9 cellular contexts compared by ENCODE assay signal in the genomic region with DNA sequence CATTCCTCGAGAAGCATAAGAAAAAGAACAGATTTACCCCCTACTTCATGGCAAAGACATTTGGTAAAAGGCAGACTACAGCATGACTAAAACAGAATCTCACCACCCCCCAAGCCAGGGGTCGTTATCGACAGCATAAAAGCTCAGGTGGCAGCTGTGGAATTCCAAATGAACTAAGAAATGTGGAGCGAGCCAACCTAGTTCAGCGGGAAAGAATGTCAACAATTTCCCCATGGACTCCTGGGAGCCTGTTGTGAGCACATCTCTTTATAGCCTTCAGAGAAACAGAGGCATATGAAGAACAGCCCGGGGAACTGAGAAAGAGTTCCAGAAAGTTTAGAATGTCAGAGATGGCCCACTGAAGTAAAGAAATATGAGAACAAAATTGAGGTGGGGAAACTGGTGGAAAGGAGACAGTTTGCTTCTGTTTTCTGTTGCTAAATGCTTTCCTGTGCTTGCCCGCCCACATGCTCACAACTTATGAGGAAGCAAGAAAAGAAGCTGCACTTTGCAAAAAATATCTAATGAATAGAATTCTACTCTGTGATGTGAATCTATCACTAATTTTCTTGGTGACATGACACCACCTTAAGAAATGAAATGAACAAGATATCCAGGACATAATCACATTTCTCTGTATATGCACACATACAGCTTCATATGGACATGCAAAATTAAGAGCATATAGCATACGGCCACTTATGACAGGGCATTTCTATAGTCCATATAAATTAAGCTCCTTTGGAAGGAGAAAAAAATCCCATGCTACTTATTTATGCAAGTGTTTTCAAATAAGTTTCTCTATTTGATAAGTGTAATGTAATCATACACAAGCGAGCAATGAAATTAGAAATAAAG.
A peak's percentile ranks its signal among the peaks of the same experiment; 100 is the strongest.
DNase-seq lines count a peak whose midpoint lies in the region; ATAC-seq, FAIRE-seq and TF ChIP-seq lines count a peak whose summit lies in the region.
"Had no signal": no experiment of that assay in that cellular context is flagged by ENCODE, and none has a peak within 500 bp of the region (broad histone marks: within the 10 kb centered on the region; RNA-seq: fewer than 3 reads in every experiment).

No MANE protein-coding gene starts in this region.

- FAIRE-seq in RCC 7860 (lab: Jason Lieb, UNC): peak; percentile 72

- H3K4me3 ChIP-seq in fibroblast of villous mesenchyme (ENCODE audit: low read depth, low read length) (no peak overlapping the region), prostate gland (no peak overlapping the region)

- TF ChIP-seq CTCF in fibroblast of villous mesenchyme (IDR thresholded peaks at IDR 0.05; ENCODE audit: insufficient read depth, low read depth, low read length): no peak
- TF ChIP-seq CTCF in prostate gland (IDR thresholded peaks at IDR 0.05): no peak

- ATAC-seq in GM21529 (IDR thresholded peaks at IDR 0.05; ENCODE audit: unreplicated experiment): no peak
- ATAC-seq: T-cell had no signal

- no peaks in the 10 kb centered on the region for H3K36me3 ChIP-seq in prostate gland

- WGBS in prostate gland: 28% methylated on average over 9 of the region's 9 CpGs

- TF ChIP-seq POLR2A in prostate gland (IDR thresholded peaks at IDR 0.05): no peak

- no peaks in the 10 kb centered on the region for H3K4me1 ChIP-seq in prostate gland (replicated peaks)

- H3K27me3 ChIP-seq in prostate gland (replicated peaks; ENCODE audit: insufficient read depth): no peaks in the 10 kb centered on the region

- H3K9me3 ChIP-seq in prostate gland: no peaks in the 10 kb centered on the region

- DNase-seq in ELR (ENCODE audit: low read depth) (peak; percentile 72), RCC 7860 (ENCODE audit: low spot score) (peak; percentile 75), fibroblast of villous mesenchyme (ENCODE audit: low read depth) (peak; percentile 43), prostate gland (ENCODE audit: low spot score) (peak; percentile 5), GOT3 (lab: John Stamatoyannopoulos, UW) (no peak), caudate nucleus (lab: John Stamatoyannopoulos, UW) (no peak)
- DNase-seq in activated CD4-positive, alpha-beta T cell treated with anti-CD3 and anti-CD28 coated beads for 1 hour: no peak
- DNase-seq: T-cell had no signal

- H3K27ac ChIP-seq in prostate gland (no peak overlapping the region), caudate nucleus (ENCODE audit: low read depth, low read length) (no peak overlapping the region)

- intact Hi-C loops in prostate gland (cut with DNase I): no loop called here

Comparison
In these comparisons a context has a peak if more than half of its experiments do, and no peak if none do; other contexts are left out.
1. DNase-seq: peak in ELR (single experiment), RCC 7860 (single experiment), fibroblast of villous mesenchyme (single experiment) and prostate gland (single experiment); none in GOT3 (single experiment), caudate nucleus (0 of 61) and activated CD4-positive, alpha-beta T cell treated with anti-CD3 and anti-CD28 coated beads for 1 hour (single experiment).